ENCODE assay signal across 26 cellular contexts in genomic region chr20:62203378-62204030, GRCh38. TPM values are rescaled to one million over a fixed set of nuclear protein-coding genes. Genes with fewer than 3 reads are reported as not detected.
DNase-seq lines count a peak whose midpoint lies in the region; ATAC-seq, FAIRE-seq and TF ChIP-seq lines count a peak whose summit lies in the region.
"Had no signal": no experiment of that assay in that cellular context is flagged by ENCODE, and none has a peak within 500 bp of the region (broad histone marks: within the 10 kb centered on the region; RNA-seq: fewer than 3 reads in every experiment).

No MANE protein-coding gene starts in this region.

- H3K9me2 ChIP-seq in SK-N-SH = no peaks in the 10 kb centered on the region

- H3K4me3 ChIP-seq in astrocyte (ENCODE audit: insufficient read depth, low read depth, low read length) = no peak overlapping the region
- H3K4me3 ChIP-seq in lower lobe of right lung = no peak overlapping the region
- no peak overlapping the region for H3K4me3 ChIP-seq in SK-N-SH (ENCODE audit: low read depth in 2 of 2, low read length in 1 of 2)
- H3K4me3 ChIP-seq: Peyer's patch had no signal

- H3K36me3 ChIP-seq in astrocyte (ENCODE audit: insufficient read depth, low read length) = peaks cover 6% of the 10 kb centered on the region
- peaks cover 57% of the 10 kb centered on the region for H3K36me3 ChIP-seq in lower lobe of right lung
- peaks cover 13 to 34% of the 10 kb centered on the region in 2 experiments for H3K36me3 ChIP-seq in SK-N-SH (replicated peaks in 1 of 2; ENCODE audit: control insufficient read depth in 1 of 2, insufficient read depth in 2 of 2, low read length in 1 of 2)

- no peak for FAIRE-seq in astrocyte (lab: Jason Lieb, UNC)
- FAIRE-seq: colon, urothelium cell line had no signal

- no peak for TF ChIP-seq POLR2A in erythroblast (IDR thresholded peaks at IDR 0.05; ENCODE audit: low read length)

- POLR2A ChIA-PET in SK-N-SH (lab: Yijun Ruan, JAX) = no interaction called here
- POLR2A ChIA-PET in activated CD8-positive, alpha-beta T cell treated with anti-CD3 and anti-CD28 coated beads for 36 hours (lab: Charles Lee) = interaction anchor here (0.8 kb wide), 1 partner anchor 37 kb away, joined by 3 read pairs; no protein-coding TSS in a partner anchor

- peak; percentile 27 to 64 for DNase-seq in NCI-H2081 (lab: John Stamatoyannopoulos, UW)
- no peak for DNase-seq in NCI-H2081 treated with DMSO at 0.1 percent for 48 hours (lab: John Stamatoyannopoulos, UW)
- DNase-seq in Kasumi-1 (lab: John Stamatoyannopoulos, UW) = peak; percentile 74 to 79
- DNase-seq in astrocyte (ENCODE audit: low read depth) = no peak
- DNase-seq in lower lobe of right lung = peak; percentile 30
- DNase-seq in erythroblast (lab: John Stamatoyannopoulos, UW) = no peak
- DNase-seq in SK-N-SH = no peak
- DNase-seq in activated CD8-positive, alpha-beta T cell treated with anti-CD3 and anti-CD28 coated beads for 36 hours = no peak
- DNase-seq: activated CD8-positive, alpha-beta T cell treated with anti-CD3 and anti-CD28 coated beads, Interleukin-2, amount 10 ng/mL, durations not matched to agents 7 days and 5 days; CD4-positive, alpha-beta T cell; Karpas-422; mesenchymal stem cell; NCI-H1694 treated with DMSO at 0.1 percent for 48 hours; stimulated activated CD4-positive, alpha-beta T cell treated with anti-CD3 and anti-CD28 coated beads, Interleukin-15, amount 100 ng/mL, for 24 hours; T-cell had no signal

- no peak for ATAC-seq in lower lobe of right lung
- no peak for ATAC-seq in activated CD8-positive, alpha-beta T cell treated with anti-CD3 and anti-CD28 coated beads for 36 hours
- ATAC-seq: activated CD8-positive, alpha-beta T cell treated with anti-CD3 and anti-CD28 coated beads, Interleukin-2, amount 10 ng/mL, durations not matched to agents 7 days and 5 days; activated T-helper 17 cell treated with anti-CD3 and anti-CD28 coated beads, Interleukin-2, amount 50 U/mL, for 72 hours; natural killer cell treated with Interleukin-12 subunit alpha and Interleukin-12 subunit beta and Interleukin-15 and Interleukin-18, amount 100 ng/mL, for 72 hours; T-cell had no signal

- TF ChIP-seq EP300 in SK-N-SH (IDR thresholded peaks at IDR 0.05; ENCODE audit: borderline replicate concordance in 1 of 2, low read depth in 1 of 2, low read length in 1 of 2) = no peak

- intact Hi-C loops in lower lobe of right lung (cut with DNase I) = no loop called here
- intact Hi-C loops in activated CD8-positive, alpha-beta T cell treated with anti-CD3 and anti-CD28 coated beads for 36 hours (cut with micrococcal nuclease) = no loop called here

- TF ChIP-seq CTCF in astrocyte (IDR thresholded peaks at IDR 0.05; ENCODE audit: insufficient read depth, low read depth, low read length) (no peak), lower lobe of right lung (IDR thresholded peaks at IDR 0.05) (no peak), SK-N-SH (IDR thresholded peaks at IDR 0.05) (no peak)
- no peak for TF ChIP-seq CTCF in activated CD8-positive, alpha-beta T cell treated with anti-CD3 and anti-CD28 coated beads for 36 hours (IDR thresholded peaks at IDR 0.05)

- H3K27ac ChIP-seq in astrocyte (ENCODE audit: low read depth, low read length) = no peak overlapping the region
- H3K27ac ChIP-seq in lower lobe of right lung = no peak overlapping the region
- no peak overlapping the region for H3K27ac ChIP-seq in SK-N-SH (ENCODE audit: low read depth in 2 of 2, low read length in 1 of 2)
- H3K27ac ChIP-seq: epithelial cell of prostate, HL-60, VCaP had no signal

- no peaks in the 10 kb centered on the region for H3K79me2 ChIP-seq in astrocyte (ENCODE audit: insufficient read depth, low read length)
- H3K79me2 ChIP-seq in SK-N-SH (ENCODE audit: insufficient read depth) = no peaks in the 10 kb centered on the region

- H3K4me3 Mint-ChIP-seq in astrocyte (ENCODE audit: unreplicated experiment) = no peak overlapping the region
- no peak overlapping the region for H3K4me3 Mint-ChIP-seq in activated CD8-positive, alpha-beta T cell treated with anti-CD3 and anti-CD28 coated beads for 36 hours
- H3K4me3 Mint-ChIP-seq: activated CD8-positive, alpha-beta T cell treated with anti-CD3 and anti-CD28 coated beads, Interleukin-2, amount 10 ng/mL, durations not matched to agents 7 days and 5 days; activated T-helper 17 cell treated with anti-CD3 and anti-CD28 coated beads, Interleukin-2, amount 50 U/mL, for 72 hours; CD4-positive, alpha-beta T cell; natural killer cell treated with Interleukin-12 subunit alpha and Interleukin-12 subunit beta and Interleukin-15 and Interleukin-18, amount 100 ng/mL, for 72 hours; T-cell had no signal

- CTCF ChIA-PET in SK-N-SH (lab: Yijun Ruan, JAX) = no interaction called here
- CTCF ChIA-PET in activated CD8-positive, alpha-beta T cell treated with anti-CD3 and anti-CD28 coated beads for 36 hours (lab: Charles Lee) = no interaction called here

- no peaks in the 10 kb centered on the region for H3K27me3 Mint-ChIP-seq in astrocyte (ENCODE audit: low read depth, unreplicated experiment)
- no peaks in the 10 kb centered on the region for H3K27me3 Mint-ChIP-seq in activated CD8-positive, alpha-beta T cell treated with anti-CD3 and anti-CD28 coated beads for 36 hours
- H3K27me3 Mint-ChIP-seq: activated T-helper 17 cell treated with anti-CD3 and anti-CD28 coated beads, Interleukin-2, amount 50 U/mL, for 72 hours; CD4-positive, alpha-beta T cell; natural killer cell treated with Interleukin-12 subunit alpha and Interleukin-12 subunit beta and Interleukin-15 and Interleukin-18, amount 100 ng/mL, for 72 hours; T-cell had no signal

- H4K20me1 ChIP-seq in astrocyte (ENCODE audit: insufficient read depth, low read length) (peaks cover 13% of the 10 kb centered on the region), SK-N-SH (ENCODE audit: insufficient read depth) (no peaks in the 10 kb centered on the region)

- no peaks in the 10 kb centered on the region for H3K9me3 Mint-ChIP-seq in astrocyte (ENCODE audit: unreplicated experiment)
- H3K9me3 Mint-ChIP-seq in activated CD8-positive, alpha-beta T cell treated with anti-CD3 and anti-CD28 coated beads for 36 hours = no peaks in the 10 kb centered on the region
- H3K9me3 Mint-ChIP-seq: activated T-helper 17 cell treated with anti-CD3 and anti-CD28 coated beads, Interleukin-2, amount 50 U/mL, for 72 hours; CD4-positive, alpha-beta T cell; natural killer cell treated with Interleukin-12 subunit alpha and Interleukin-12 subunit beta and Interleukin-15 and Interleukin-18, amount 100 ng/mL, for 72 hours; T-cell had no signal

- no peak overlapping the region for H2AFZ ChIP-seq in astrocyte (ENCODE audit: low read depth, low read length)
- no peak overlapping the region for H2AFZ ChIP-seq in SK-N-SH (ENCODE audit: low read depth)

- H3K27ac Mint-ChIP-seq in astrocyte (ENCODE audit: unreplicated experiment) = peak overlapping the region; percentile 16
- no peak overlapping the region for H3K27ac Mint-ChIP-seq in activated CD8-positive, alpha-beta T cell treated with anti-CD3 and anti-CD28 coated beads for 36 hours
- H3K27ac Mint-ChIP-seq: activated CD8-positive, alpha-beta T cell treated with anti-CD3 and anti-CD28 coated beads, Interleukin-2, amount 10 ng/mL, durations not matched to agents 7 days and 5 days; activated T-helper 17 cell treated with anti-CD3 and anti-CD28 coated beads, Interleukin-2, amount 50 U/mL, for 72 hours; CD4-positive, alpha-beta T cell; natural killer cell treated with Interleukin-12 subunit alpha and Interleukin-12 subunit beta and Interleukin-15 and Interleukin-18, amount 100 ng/mL, for 72 hours; T-cell had no signal

- no peak overlapping the region for H3K9ac ChIP-seq in astrocyte (ENCODE audit: low read length)
- H3K9ac ChIP-seq in SK-N-SH = no peak overlapping the region

- H3K4me1 ChIP-seq in astrocyte (ENCODE audit: insufficient read depth, low read length) = peaks cover 8% of the 10 kb centered on the region
- no peaks in the 10 kb centered on the region for H3K4me1 ChIP-seq in lower lobe of right lung
- no peaks in the 10 kb centered on the region; a peak in 2 of 4 replicates for H3K4me1 ChIP-seq in SK-N-SH (ENCODE audit: control insufficient read depth in 1 of 2, insufficient read depth in 2 of 2, low read depth in 1 of 2, low read length in 1 of 2)

- H3K27me3 ChIP-seq in astrocyte (ENCODE audit: insufficient read depth, low read length) (no peaks in the 10 kb centered on the region), lower lobe of right lung (ENCODE audit: low read depth) (no peaks in the 10 kb centered on the region), SK-N-SH (ENCODE audit: insufficient read depth) (no peaks in the 10 kb centered on the region)
- H3K27me3 ChIP-seq: Peyer's patch had no signal

- TF ChIP-seq RAD21 in SK-N-SH (IDR thresholded peaks at IDR 0.05; ENCODE audit: low read length) = no peak

- H3K4me2 ChIP-seq in astrocyte (ENCODE audit: low read length) (peak overlapping the region; percentile 11), SK-N-SH (no peak overlapping the region)

- H3F3A ChIP-seq in SK-N-SH (replicated peaks; ENCODE audit: insufficient read depth) = no peaks in the 10 kb centered on the region

- H3K36me3 Mint-ChIP-seq in astrocyte (ENCODE audit: low read depth, unreplicated experiment) = peaks cover 28% of the 10 kb centered on the region
- peaks cover 27% of the 10 kb centered on the region for H3K36me3 Mint-ChIP-seq in activated CD8-positive, alpha-beta T cell treated with anti-CD3 and anti-CD28 coated beads for 36 hours (ENCODE audit: low read depth)

- WGBS in SK-N-SH (ENCODE audit: low lambda C conversion rate) = 86% methylated on average over 22 of the region's 22 CpGs

- H3K4me1 Mint-ChIP-seq in astrocyte (ENCODE audit: low read depth, unreplicated experiment) = no peaks in the 10 kb centered on the region
- no peaks in the 10 kb centered on the region for H3K4me1 Mint-ChIP-seq in activated CD8-positive, alpha-beta T cell treated with anti-CD3 and anti-CD28 coated beads for 36 hours (ENCODE audit: low read depth)
- H3K4me1 Mint-ChIP-seq: activated T-helper 17 cell treated with anti-CD3 and anti-CD28 coated beads, Interleukin-2, amount 50 U/mL, for 72 hours; T-cell had no signal

- H3K9me3 ChIP-seq in astrocyte (ENCODE audit: insufficient read depth, low read depth, low read length) = no peaks in the 10 kb centered on the region
- H3K9me3 ChIP-seq in lower lobe of right lung = no peaks in the 10 kb centered on the region
- no peaks in the 10 kb centered on the region for H3K9me3 ChIP-seq in SK-N-SH
- H3K9me3 ChIP-seq: Peyer's patch had no signal

RNA-seq across cellular contexts. Expression of gene HRH3, which starts 16.6 kb away (rescaled TPM):
- total RNA-seq in astrocyte (0.07 TPM in 1 of 2 replicates, not detected in the other), lower lobe of right lung (not detected)
- polyA plus RNA-seq in SK-N-SH (2012; rRNA removed) = 0.02 TPM in 2 replicates
- 0.03 and 0.04 TPM in 2 replicates for polyA plus RNA-seq in SK-N-SH (2012; cell fraction: cytosol; rRNA removed)
- 0.07 and 0.18 TPM in 2 replicates for polyA plus RNA-seq in SK-N-SH (2012; cell fraction: nucleus; rRNA removed)
- not detected for total RNA-seq in activated CD8-positive, alpha-beta T cell treated with anti-CD3 and anti-CD28 coated beads for 36 hours
- total RNA-seq: A172; activated CD8-positive, alpha-beta T cell treated with anti-CD3 and anti-CD28 coated beads, Interleukin-2, amount 10 ng/mL, durations not matched to agents 7 days and 5 days; activated T-helper 17 cell treated with anti-CD3 and anti-CD28 coated beads, Interleukin-2, amount 50 U/mL, for 72 hours; CD4-positive, alpha-beta T cell; Daoy; natural killer cell treated with Interleukin-12 subunit alpha and Interleukin-12 subunit beta and Interleukin-15 and Interleukin-18, amount 100 ng/mL, for 72 hours; pulmonary artery endothelial cell; T-cell had no signal

RNA-seq across cellular contexts. Expression of gene MTG2, which starts 20.7 kb away (rescaled TPM):
- total RNA-seq in astrocyte = 26.6 and 31.5 TPM in 2 replicates
- total RNA-seq in lower lobe of right lung = 27.1 TPM
- polyA plus RNA-seq in SK-N-SH (2012; rRNA removed) = 36.6 and 42.9 TPM in 2 replicates
- 25.8 and 27.8 TPM in 2 replicates for polyA plus RNA-seq in SK-N-SH (2012; cell fraction: cytosol; rRNA removed)
- 66.8 and 75.1 TPM in 2 replicates for polyA plus RNA-seq in SK-N-SH (2012; cell fraction: nucleus; rRNA removed)
- total RNA-seq in activated CD8-positive, alpha-beta T cell treated with anti-CD3 and anti-CD28 coated beads for 36 hours = 10 to 100 TPM; 36.5 to 40.5 TPM

RNA-seq across cellular contexts. Expression of gene OSBPL2, which starts 34.8 kb away (rescaled TPM):
- total RNA-seq in astrocyte (55.8 and 60.3 TPM in 2 replicates), lower lobe of right lung (56.0 TPM)
- polyA plus RNA-seq in SK-N-SH (2012; rRNA removed) = 17.7 and 18.7 TPM in 2 replicates
- polyA plus RNA-seq in SK-N-SH (2012; cell fraction: cytosol; rRNA removed) = 10.6 and 13.0 TPM in 2 replicates
- 38.0 and 48.3 TPM in 2 replicates for polyA plus RNA-seq in SK-N-SH (2012; cell fraction: nucleus; rRNA removed)
- total RNA-seq in activated CD8-positive, alpha-beta T cell treated with anti-CD3 and anti-CD28 coated beads for 36 hours = 10 to 100 TPM; 23.6 to 24.3 TPM

RNA-seq across cellular contexts. Expression of gene SS18L1, which starts 59.9 kb away (rescaled TPM):
- 13.2 and 16.3 TPM in 2 replicates for total RNA-seq in astrocyte
- total RNA-seq in lower lobe of right lung = 17.8 TPM
- 10.7 and 13.1 TPM in 2 replicates for polyA plus RNA-seq in SK-N-SH (2012; rRNA removed)
- polyA plus RNA-seq in SK-N-SH (2012; cell fraction: cytosol; rRNA removed) = 6.1 and 7.6 TPM in 2 replicates
- polyA plus RNA-seq in SK-N-SH (2012; cell fraction: nucleus; rRNA removed) = 38.4 and 51.9 TPM in 2 replicates
- total RNA-seq in activated CD8-positive, alpha-beta T cell treated with anti-CD3 and anti-CD28 coated beads for 36 hours = 10 to 100 TPM; 15.3 to 16.1 TPM

Comparison
In these comparisons a context has a peak if more than half of its experiments do, and no peak if none do; other contexts are left out.
1. DNase-seq: peak in NCI-H2081 (2 of 2), Kasumi-1 (2 of 2) and lower lobe of right lung (single experiment); none in NCI-H2081 treated with DMSO at 0.1 percent for 48 hours (single experiment), astrocyte (single experiment), erythroblast (0 of 2), SK-N-SH (single experiment) and activated CD8-positive, alpha-beta T cell treated with anti-CD3 and anti-CD28 coated beads for 36 hours (single experiment).